ENCODE assay signal across 19 cellular contexts in the genomic region with DNA sequence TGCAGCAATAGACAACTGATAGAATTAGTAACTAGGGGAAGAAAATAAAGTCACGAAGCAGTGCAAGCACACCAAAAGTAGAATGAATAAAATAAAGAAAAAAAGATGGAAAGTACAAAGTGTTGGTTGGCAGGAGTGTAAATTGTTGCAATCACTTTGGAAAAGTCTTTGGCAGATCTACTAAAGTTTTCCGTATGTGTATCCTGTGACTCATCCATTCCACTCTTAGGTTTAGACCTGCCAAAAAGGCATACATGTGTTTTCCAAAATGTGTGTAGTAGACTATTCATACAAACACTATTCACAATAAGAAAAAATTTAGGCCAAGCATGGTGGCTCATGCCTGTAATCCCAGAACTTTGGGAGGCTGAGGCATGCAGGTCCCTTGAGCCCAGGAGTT.
DNase-seq lines count a peak whose midpoint lies in the region; ATAC-seq and TF ChIP-seq lines count a peak whose summit lies in the region.
"Had no signal": no experiment of that assay in that cellular context is flagged by ENCODE, and none has a peak within 500 bp of the region (broad histone marks: within the 10 kb centered on the region; RNA-seq: fewer than 3 reads in every experiment).

No MANE protein-coding gene starts in this region.

- H3K4me1 Mint-ChIP-seq in chondrocyte (ENCODE audit: low read depth) = peaks cover 8% of the 10 kb centered on the region
- H3K4me1 Mint-ChIP-seq: activated CD4-positive, alpha-beta T cell treated with anti-CD3 and anti-CD28 coated beads, Interleukin-2, amount 10 ng/mL, durations not matched to agents 7 days and 5 days; activated naive CD4-positive, alpha-beta T cell treated with anti-CD3 and anti-CD28 coated beads, Interleukin-2, amount 50 U/mL, for 24 hours; CD4-positive, alpha-beta memory T cell; central memory CD8-positive, alpha-beta T cell had no signal

- intact Hi-C loops in PC-3 (cut with micrococcal nuclease) (no loop called here), PC-9 (cut with micrococcal nuclease; ENCODE audit: unreplicated experiment) (no loop called here)

- H3F3A ChIP-seq in PC-3 (ENCODE audit: low read length, unreplicated experiment) = no peaks in the 10 kb centered on the region
- H3F3A ChIP-seq in PC-9 (ENCODE audit: insufficient read depth, low read depth) = no peaks in the 10 kb centered on the region

- H3K27ac ChIP-seq in PC-3 (ENCODE audit: low read length) (no peak overlapping the region), PC-9 (no peak overlapping the region)
- H3K27ac ChIP-seq: parathyroid adenoma, spleen had no signal

- in situ Hi-C loops in KBM-7 (cut with MboI; ENCODE audit: low pct_unique_long_range_greater_than_20kb, low sequenced_read_pairs) = no loop called here

- peaks cover 12% of the 10 kb centered on the region for H3K9me3 Mint-ChIP-seq in chondrocyte (ENCODE audit: low read depth)

- no peak overlapping the region for H3K9ac ChIP-seq in PC-3 (ENCODE audit: low read length)
- H3K9ac ChIP-seq: parathyroid adenoma had no signal

- no TSS peak for BruUV-seq in PC-3 (replicated peaks; lab: Mats Ljungman, UMichigan)
- no TSS peak for BruUV-seq in PC-9 (replicated peaks; lab: Mats Ljungman, UMichigan)

- no peak overlapping the region for H2AFZ ChIP-seq in PC-3 (ENCODE audit: low read length)
- H2AFZ ChIP-seq in PC-9 = no peak overlapping the region
- H2AFZ ChIP-seq: parathyroid adenoma had no signal

- H3K4me3 ChIP-seq in BJ (ENCODE audit: low read depth, low read length) = no peak overlapping the region
- H3K4me3 ChIP-seq in PC-3 (ENCODE audit: low read length) = no peak overlapping the region
- H3K4me3 ChIP-seq in PC-9 = no peak overlapping the region
- H3K4me3 ChIP-seq: spleen had no signal

- H3K4me2 ChIP-seq in PC-3 (ENCODE audit: low read length) = no peak overlapping the region
- H3K4me2 ChIP-seq in PC-9 = no peak overlapping the region

- TF ChIP-seq CTCF in BJ (IDR thresholded peaks at IDR 0.05; ENCODE audit: insufficient read depth, low read depth, low read length) (no peak), PC-3 (conservative IDR thresholded peaks at IDR 0.05; ENCODE audit: low read depth, low read length) (no peak), chondrocyte (IDR thresholded peaks at IDR 0.05) (no peak), PC-9 (conservative IDR thresholded peaks at IDR 0.05) (no peak)

- DNase-seq in BJ (ENCODE audit: low read depth) = peak; percentile 4
- peak; percentile 81 for DNase-seq in PC-3
- DNase-seq in chondrocyte (ENCODE audit: low spot score) = no peak
- DNase-seq in inferior parietal cortex (ENCODE audit: extremely low spot score) = peak; percentile 47
- DNase-seq in DMS79 treated with DMSO at 0.1 percent for 48 hours (lab: John Stamatoyannopoulos, UW) = no peak
- DNase-seq in NCI-H82 treated with DMSO at 0.1 percent for 48 hours (lab: John Stamatoyannopoulos, UW; ENCODE audit: unreplicated experiment) = no peak
- no peak for DNase-seq in PC-9
- DNase-seq in KBM-7 = no peak
- DNase-seq: activated CD4-positive, alpha-beta T cell treated with anti-CD3 and anti-CD28 coated beads, Interleukin-2, amount 10 ng/mL, durations not matched to agents 7 days and 5 days; activated T-cell treated with anti-CD3 and anti-CD28 coated beads for 4 hours; CD4-positive, alpha-beta memory T cell; GOT3; spleen; stimulated activated naive CD4-positive, alpha-beta T cell treated with Interleukin-2 at 50 U/mL for 16 hours had no signal

- peaks cover 15% of the 10 kb centered on the region for H3K36me3 Mint-ChIP-seq in chondrocyte (ENCODE audit: low read depth)
- H3K36me3 Mint-ChIP-seq: activated naive CD4-positive, alpha-beta T cell treated with anti-CD3 and anti-CD28 coated beads, Interleukin-2, amount 50 U/mL, for 24 hours; CD4-positive, alpha-beta memory T cell had no signal

- POLR2A ChIA-PET in BJ (lab: Charles Lee) = no interaction called here
- POLR2A ChIA-PET in PC-3 (lab: Charles Lee; ENCODE audit: unreplicated experiment) = no interaction called here
- POLR2A ChIA-PET in PC-9 (lab: Charles Lee; ENCODE audit: unreplicated experiment) = no interaction called here

- H3K9me3 ChIP-seq in PC-3 (ENCODE audit: low read length) (no peaks in the 10 kb centered on the region; the same call in 1 of the 2 replicates), PC-9 (ENCODE audit: insufficient read depth, low read depth) (no peaks in the 10 kb centered on the region)

- H4K20me1 ChIP-seq in PC-3 (ENCODE audit: low read length) (no peaks in the 10 kb centered on the region), PC-9 (ENCODE audit: insufficient read depth) (no peaks in the 10 kb centered on the region)

- no peaks in the 10 kb centered on the region for H3K27me3 Mint-ChIP-seq in chondrocyte (ENCODE audit: low read depth)
- H3K27me3 Mint-ChIP-seq: activated CD4-positive, alpha-beta T cell treated with anti-CD3 and anti-CD28 coated beads, Interleukin-2, amount 10 ng/mL, durations not matched to agents 7 days and 5 days; activated naive CD4-positive, alpha-beta T cell treated with anti-CD3 and anti-CD28 coated beads, Interleukin-2, amount 50 U/mL, for 24 hours; CD4-positive, alpha-beta memory T cell; central memory CD8-positive, alpha-beta T cell had no signal

- H3K27ac Mint-ChIP-seq in chondrocyte (ENCODE audit: unreplicated experiment) = peak overlapping the region; percentile 49
- H3K27ac Mint-ChIP-seq: activated CD4-positive, alpha-beta T cell treated with anti-CD3 and anti-CD28 coated beads, Interleukin-2, amount 10 ng/mL, durations not matched to agents 7 days and 5 days; activated naive CD4-positive, alpha-beta T cell treated with anti-CD3 and anti-CD28 coated beads, Interleukin-2, amount 50 U/mL, for 24 hours had no signal

- H3K36me3 ChIP-seq in BJ (ENCODE audit: control insufficient read depth, insufficient read depth, low read length) (no peaks in the 10 kb centered on the region), PC-3 (ENCODE audit: low read depth, low read length) (no peaks in the 10 kb centered on the region), PC-9 (ENCODE audit: low read depth) (no peaks in the 10 kb centered on the region)
- H3K36me3 ChIP-seq: spleen had no signal

- peak; percentile 96 for ATAC-seq in PC-3
- ATAC-seq: left lobe of liver, Right ventricle myocardium inferior had no signal

- H3K9me2 ChIP-seq in PC-3 (replicated peaks; ENCODE audit: low read length) = no peaks in the 10 kb centered on the region
- H3K9me2 ChIP-seq in PC-9 (ENCODE audit: insufficient read depth) = no peaks in the 10 kb centered on the region

- H3K79me2 ChIP-seq in PC-3 (ENCODE audit: low read length) (no peaks in the 10 kb centered on the region), PC-9 (ENCODE audit: low read depth) (no peaks in the 10 kb centered on the region)
- H3K79me2 ChIP-seq: parathyroid adenoma had no signal

- 0 out of 2 replicates have a peak, but pooled peaks cover 6% of the 10 kb centered on the region for H3K4me1 ChIP-seq in PC-3 (ENCODE audit: insufficient read depth, low read length)
- no peaks in the 10 kb centered on the region for H3K4me1 ChIP-seq in PC-9 (replicated peaks; ENCODE audit: insufficient read depth)
- H3K4me1 ChIP-seq: parathyroid adenoma, spleen had no signal

- no peak overlapping the region for H3K4me3 Mint-ChIP-seq in chondrocyte (ENCODE audit: unreplicated experiment)
- H3K4me3 Mint-ChIP-seq: activated CD4-positive, alpha-beta T cell treated with anti-CD3 and anti-CD28 coated beads, Interleukin-2, amount 10 ng/mL, durations not matched to agents 7 days and 5 days; activated naive CD4-positive, alpha-beta T cell treated with anti-CD3 and anti-CD28 coated beads, Interleukin-2, amount 50 U/mL, for 24 hours; CD4-positive, alpha-beta memory T cell; central memory CD8-positive, alpha-beta T cell had no signal

- H3K27me3 ChIP-seq in BJ (ENCODE audit: control insufficient read depth, insufficient read depth, low read length) (no peaks in the 10 kb centered on the region), PC-3 (ENCODE audit: low read length) (no peaks in the 10 kb centered on the region), PC-9 (ENCODE audit: insufficient read depth, low read depth) (no peaks in the 10 kb centered on the region)
- H3K27me3 ChIP-seq: spleen had no signal

- CTCF ChIA-PET in BJ (lab: Yijun Ruan, JAX) = no interaction called here
- CTCF ChIA-PET in PC-3 (lab: Charles Lee) = no interaction called here
- CTCF ChIA-PET in PC-9 (lab: Charles Lee) = no interaction called here

Comparison
In these comparisons a context has a peak if more than half of its experiments do, and no peak if none do; other contexts are left out.
1. DNase-seq: peak in BJ (single experiment), PC-3 (single experiment) and inferior parietal cortex (single experiment); none in chondrocyte (single experiment), DMS79 treated with DMSO at 0.1 percent for 48 hours (single experiment), NCI-H82 treated with DMSO at 0.1 percent for 48 hours (single experiment), PC-9 (0 of 2) and KBM-7 (single experiment).